ENCODE assay signal across 9 cellular contexts in genomic region chr7:85185355-85186082, GRCh38. TPM values are rescaled to one million over a fixed set of nuclear protein-coding genes. Genes with fewer than 3 reads are reported as not detected.
A peak's percentile ranks its signal among the peaks of the same experiment; 100 is the strongest.
DNase-seq lines count a peak whose midpoint lies in the region; ATAC-seq and TF ChIP-seq lines count a peak whose summit lies in the region.
"Had no signal": no experiment of that assay in that cellular context is flagged by ENCODE, and none has a peak within 500 bp of the region (broad histone marks: within the 10 kb centered on the region; RNA-seq: fewer than 3 reads in every experiment).

No MANE protein-coding gene starts in this region.

- H3K79me2 ChIP-seq in GM23338 (replicated peaks; ENCODE audit: insufficient read depth) = no peaks in the 10 kb centered on the region

- no peak overlapping the region for H3K18ac ChIP-seq in mesenchymal stem cell (ENCODE audit: low read depth in 1 of 2, low read length in 2 of 2)

- H3K4me2 ChIP-seq in GM23338 (peak overlapping the region; percentile 96), mesenchymal stem cell (ENCODE audit: low read length, poor library complexity, severe bottlenecking) (peak overlapping the region; percentile 100)

- no peak overlapping the region for H2BK15ac ChIP-seq in mesenchymal stem cell (ENCODE audit: low read depth, poor library complexity, severe bottlenecking)

- H2BK12ac ChIP-seq in mesenchymal stem cell (ENCODE audit: low read length in 2 of 2) = no peak overlapping the region

- H3K27ac ChIP-seq in GM23338 (ENCODE audit: low read depth) (no peak overlapping the region), mesenchymal stem cell (ENCODE audit: low read length, poor library complexity, severe bottlenecking) (no peak overlapping the region)
- H3K27ac ChIP-seq: VCaP had no signal

- H3K9ac ChIP-seq in endocrine pancreas (ENCODE audit: control insufficient read depth, insufficient read depth, low read length) (no peak overlapping the region), mesenchymal stem cell (ENCODE audit: low read length) (peak overlapping the region; percentile 77)

- H3K4me1 ChIP-seq in GM23338 (ENCODE audit: insufficient read depth) = peaks cover 12% of the 10 kb centered on the region; the same call in 1 of the 2 replicates
- no peaks in the 10 kb centered on the region for H3K4me1 ChIP-seq in endocrine pancreas (ENCODE audit: control insufficient read depth, insufficient read depth, low read length)
- H3K4me1 ChIP-seq in mesenchymal stem cell (ENCODE audit: control insufficient read depth, insufficient read depth, low read depth, low read length) = peaks cover 9% of the 10 kb centered on the region

- peaks cover 16% of the 10 kb centered on the region; the same call in 2 of the 3 replicates for H3K4me1 Mint-ChIP-seq in GM23338

- H3K9me3 Mint-ChIP-seq in GM23338 = no peaks in the 10 kb centered on the region; the same call in 2 of the 3 replicates

- H3K4me3 Mint-ChIP-seq in GM23338 = peak overlapping the region; percentile 82

- peak; percentile 80 for DNase-seq in GM23338 (ENCODE audit: low spot score)
- peak; percentile 63 for DNase-seq in NCI-H69 (lab: John Stamatoyannopoulos, UW)
- DNase-seq in mesenchymal stem cell = peak; percentile 72
- DNase-seq in ureter (ENCODE audit: low spot score) = peak; percentile 71
- DNase-seq in stimulated activated naive CD4-positive, alpha-beta T cell (lab: John Stamatoyannopoulos, UW) = no peak
- no peak for DNase-seq in DMS153 treated with DMSO at 0.1 percent for 48 hours (lab: John Stamatoyannopoulos, UW; ENCODE audit: unreplicated experiment)
- no peak for DNase-seq in OCI-M2 (lab: John Stamatoyannopoulos, UW; ENCODE audit: unreplicated experiment)

- peaks cover 27% of the 10 kb centered on the region for H3K27me3 Mint-ChIP-seq in GM23338 (ENCODE audit: insufficient read depth, low read depth, poor library complexity)

- no peaks in the 10 kb centered on the region for H3K9me2 ChIP-seq in GM23338 (ENCODE audit: insufficient read depth)

- H3K23ac ChIP-seq in mesenchymal stem cell (ENCODE audit: low read length in 2 of 2) = no peak overlapping the region

- ATAC-seq in GM23338 = peak; percentile 53

- peaks cover 3% of the 10 kb centered on the region; the same call in 1 of the 3 replicates for H3K36me3 Mint-ChIP-seq in GM23338 (ENCODE audit: low read depth)

- no peak overlapping the region for H2BK120ac ChIP-seq in mesenchymal stem cell (ENCODE audit: low read depth, low read length)

- no peak overlapping the region for H4K8ac ChIP-seq in mesenchymal stem cell (ENCODE audit: low read length)

- peak in 1 of 2 experiments; percentile 31; a peak in 2 of 4 replicates for TF ChIP-seq CTCF in GM23338 (conservative IDR thresholded peaks at IDR 0.05; ENCODE audit: low read depth in 2 of 2)

- H3K79me1 ChIP-seq in mesenchymal stem cell (replicated peaks; ENCODE audit: low read length, poor library complexity, severe bottlenecking) = no peaks in the 10 kb centered on the region

- no peak overlapping the region for H3K4ac ChIP-seq in mesenchymal stem cell (ENCODE audit: low read depth in 1 of 2, low read length in 2 of 2)

- H4K91ac ChIP-seq in mesenchymal stem cell (ENCODE audit: low read length) = no peak overlapping the region

- no peaks in the 10 kb centered on the region for H3K9me3 ChIP-seq in endocrine pancreas (ENCODE audit: control insufficient read depth, low read length)
- H3K9me3 ChIP-seq in mesenchymal stem cell (ENCODE audit: control insufficient read depth, low read length) = no peaks in the 10 kb centered on the region

- H3K27me3 ChIP-seq in GM23338 (ENCODE audit: insufficient read depth) (peaks cover 50% of the 10 kb centered on the region), endocrine pancreas (ENCODE audit: control insufficient read depth, insufficient read depth, low read length) (peaks cover 7% of the 10 kb centered on the region), mesenchymal stem cell (ENCODE audit: control insufficient read depth in 1 of 2, insufficient read depth in 1 of 2, low read length in 2 of 2) (peaks cover 0 to 20% of the 10 kb centered on the region in 2 experiments)

- 1% methylated on average over 41 of the region's 42 CpGs for WGBS in mesenchymal stem cell

- H3K36me3 ChIP-seq in GM23338 (ENCODE audit: insufficient read depth) = no peaks in the 10 kb centered on the region
- no peaks in the 10 kb centered on the region for H3K36me3 ChIP-seq in endocrine pancreas (ENCODE audit: control insufficient read depth, insufficient read depth, low read length)
- H3K36me3 ChIP-seq in mesenchymal stem cell (ENCODE audit: control insufficient read depth in 1 of 2, insufficient read depth in 2 of 2, low read depth in 1 of 2, low read length in 2 of 2) = no peaks in the 10 kb centered on the region

- no peak overlapping the region for H2BK5ac ChIP-seq in mesenchymal stem cell (ENCODE audit: low read depth, low read length, poor library complexity, severe bottlenecking)

- no peaks in the 10 kb centered on the region for H4K20me1 ChIP-seq in GM23338 (replicated peaks; ENCODE audit: insufficient read depth)

- H2AFZ ChIP-seq in GM23338 (peak overlapping the region; percentile 100), mesenchymal stem cell (ENCODE audit: low read depth, low read length) (peak overlapping the region; percentile 1)

- no peak overlapping the region for H2AK5ac ChIP-seq in mesenchymal stem cell (ENCODE audit: low read length, severe bottlenecking)

- no peaks in the 10 kb centered on the region for H3F3A ChIP-seq in GM23338 (replicated peaks; ENCODE audit: low read depth)

- H3K27ac Mint-ChIP-seq in GM23338 = no peak overlapping the region

- H3K4me3 ChIP-seq in GM23338 (peak overlapping the region; percentile 91), endocrine pancreas (ENCODE audit: control insufficient read depth, insufficient read depth, low read length) (peak overlapping the region; percentile 35), mesenchymal stem cell (ENCODE audit: insufficient read depth in 1 of 2, low read depth in 1 of 2, low read length in 2 of 2) (peak overlapping the region; percentile 69 to 90)

- no peak overlapping the region for H3K14ac ChIP-seq in mesenchymal stem cell (ENCODE audit: low read length in 2 of 2)

TF ChIP-seq in GM23338, 12 proteins besides CTCF, POLR2A, EP300 and RAD21 (continues in another document):
- TF ChIP-seq, protein P1, sequence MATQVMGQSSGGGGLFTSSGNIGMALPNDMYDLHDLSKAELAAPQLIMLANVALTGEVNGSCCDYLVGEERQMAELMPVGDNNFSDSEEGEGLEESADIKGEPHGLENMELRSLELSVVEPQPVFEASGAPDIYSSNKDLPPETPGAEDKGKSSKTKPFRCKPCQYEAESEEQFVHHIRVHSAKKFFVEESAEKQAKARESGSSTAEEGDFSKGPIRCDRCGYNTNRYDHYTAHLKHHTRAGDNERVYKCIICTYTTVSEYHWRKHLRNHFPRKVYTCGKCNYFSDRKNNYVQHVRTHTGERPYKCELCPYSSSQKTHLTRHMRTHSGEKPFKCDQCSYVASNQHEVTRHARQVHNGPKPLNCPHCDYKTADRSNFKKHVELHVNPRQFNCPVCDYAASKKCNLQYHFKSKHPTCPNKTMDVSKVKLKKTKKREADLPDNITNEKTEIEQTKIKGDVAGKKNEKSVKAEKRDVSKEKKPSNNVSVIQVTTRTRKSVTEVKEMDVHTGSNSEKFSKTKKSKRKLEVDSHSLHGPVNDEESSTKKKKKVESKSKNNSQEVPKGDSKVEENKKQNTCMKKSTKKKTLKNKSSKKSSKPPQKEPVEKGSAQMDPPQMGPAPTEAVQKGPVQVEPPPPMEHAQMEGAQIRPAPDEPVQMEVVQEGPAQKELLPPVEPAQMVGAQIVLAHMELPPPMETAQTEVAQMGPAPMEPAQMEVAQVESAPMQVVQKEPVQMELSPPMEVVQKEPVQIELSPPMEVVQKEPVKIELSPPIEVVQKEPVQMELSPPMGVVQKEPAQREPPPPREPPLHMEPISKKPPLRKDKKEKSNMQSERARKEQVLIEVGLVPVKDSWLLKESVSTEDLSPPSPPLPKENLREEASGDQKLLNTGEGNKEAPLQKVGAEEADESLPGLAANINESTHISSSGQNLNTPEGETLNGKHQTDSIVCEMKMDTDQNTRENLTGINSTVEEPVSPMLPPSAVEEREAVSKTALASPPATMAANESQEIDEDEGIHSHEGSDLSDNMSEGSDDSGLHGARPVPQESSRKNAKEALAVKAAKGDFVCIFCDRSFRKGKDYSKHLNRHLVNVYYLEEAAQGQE (IDR thresholded peaks at IDR 0.05; ENCODE audit: unreplicated experiment) = no peak

RNA-seq across cellular contexts. Expression of gene SEMA3D, which starts 1.3 kb away (rescaled TPM):
- 7.2 and 8.9 TPM in 2 replicates for total RNA-seq in GM23338 (2014; rRNA removed; shearing (Covaris generic))
- 1.5 and 1.7 TPM in 2 replicates for polyA plus RNA-seq in GM23338 (2016; fragmentation: Nextera tagmentation; extraction: Ambion mirVana)
- 0.77 TPM for polyA plus RNA-seq in mesenchymal stem cell (2013, experiment 1 of 2)
- polyA plus RNA-seq in mesenchymal stem cell (2013, experiment 2 of 2) = 0.96 TPM
- total RNA-seq in ureter = 32.8 TPM

Comparison
In these comparisons a context has a peak if more than half of its experiments do, and no peak if none do; other contexts are left out.
1. DNase-seq: peak in GM23338 (single experiment), NCI-H69 (single experiment), mesenchymal stem cell (single experiment) and ureter (single experiment); none in stimulated activated naive CD4-positive, alpha-beta T cell (0 of 6), DMS153 treated with DMSO at 0.1 percent for 48 hours (single experiment) and OCI-M2 (single experiment).
2. H3K4me3 ChIP-seq: peak in every context shown above with its lines; median percentile 91 in GM23338; 80 in mesenchymal stem cell; 35 in endocrine pancreas.